7 cellular contexts compared by ENCODE assay signal in the genomic region with DNA sequence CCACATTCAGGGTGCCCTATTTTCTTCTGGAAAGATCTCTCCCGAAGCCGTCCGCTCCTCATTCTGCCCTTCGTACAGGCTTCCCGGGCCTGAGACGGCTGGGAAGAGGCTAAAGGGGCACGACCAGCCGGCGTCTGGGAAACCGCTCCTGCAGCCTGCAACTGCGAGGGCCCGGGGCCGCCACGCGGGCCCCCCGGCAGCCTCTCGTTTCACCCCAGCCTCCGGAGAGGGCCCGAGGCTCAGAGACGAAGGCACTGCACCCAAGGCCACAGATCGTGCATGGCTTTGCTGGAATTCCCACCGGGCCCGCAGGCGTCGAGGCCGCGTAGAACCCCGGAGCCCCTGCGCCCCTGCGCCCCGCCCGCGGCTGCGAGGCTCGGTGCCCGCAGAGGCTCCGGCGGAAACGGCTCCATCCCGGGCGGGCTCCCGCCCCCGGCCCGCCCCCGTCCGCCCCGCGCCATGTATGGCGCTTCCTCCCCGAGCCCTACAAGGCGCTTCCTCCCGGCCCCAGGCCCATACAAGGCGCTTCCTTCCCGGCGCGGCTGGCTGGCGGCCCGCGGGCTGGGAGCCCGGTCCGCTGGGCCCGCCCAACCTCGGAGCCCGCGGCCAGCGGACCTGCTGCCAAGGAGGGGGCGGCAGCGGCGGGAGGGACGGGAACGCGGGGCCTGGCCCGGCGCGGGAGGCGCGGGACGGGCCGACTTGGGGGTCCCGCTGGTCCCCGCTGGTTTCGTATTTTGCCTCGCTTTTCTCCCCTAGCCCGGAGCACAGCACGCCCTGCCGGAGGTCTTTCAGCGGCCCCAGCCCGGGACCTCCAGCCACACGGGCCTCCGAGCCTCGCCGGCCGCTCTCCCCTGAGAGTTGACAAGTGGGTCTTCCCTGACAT. TPM values are rescaled to one million over a fixed set of nuclear protein-coding genes. Genes with fewer than 3 reads are reported as not detected.
DNase-seq lines count a peak whose midpoint lies in the region; ATAC-seq, FAIRE-seq and TF ChIP-seq lines count a peak whose summit lies in the region.

No MANE protein-coding gene starts in this region.

- peak; percentile 35 for TF ChIP-seq POLR2A in GM18505 (IDR thresholded peaks at IDR 0.05; ENCODE audit: borderline replicate concordance, extremely low read depth, insufficient read depth, insufficient read length)

- H3K36me3 ChIP-seq in small intestine (ENCODE audit: control insufficient read depth in 2 of 2, insufficient read depth in 2 of 2, low read length in 2 of 2) = no peaks in the 10 kb centered on the region

- WGBS in small intestine, 3 donors = 1 to 4% (median 4%) methylated on average over 63 to 93 of the region's 93 CpGs

- ATAC-seq in GM18505 (IDR thresholded peaks at IDR 0.05; ENCODE audit: unreplicated experiment) (peak; percentile 99), HG02884 (IDR thresholded peaks at IDR 0.05; ENCODE audit: unreplicated experiment) (peak; percentile 93)

- no peaks in the 10 kb centered on the region for H3K9me3 ChIP-seq in small intestine (ENCODE audit: control insufficient read depth, low read depth)

- peak overlapping the region; percentile 46 to 54 for H3K4me3 ChIP-seq in small intestine (ENCODE audit: low read depth in 1 of 2, low read length in 2 of 2)

- no peak for TF ChIP-seq CTCF in VCaP (conservative IDR thresholded peaks at IDR 0.05)

- peak overlapping the region; percentile 86 for H3K27ac ChIP-seq in VCaP
- peak overlapping the region; percentile 5 to 23 for H3K27ac ChIP-seq in small intestine (ENCODE audit: low read depth in 1 of 2, low read length in 1 of 2)

- peaks cover 0 to 4% of the 10 kb centered on the region in 2 donors for H3K4me1 ChIP-seq in small intestine (ENCODE audit: control insufficient read depth in 2 of 2, insufficient read depth in 1 of 2, low read depth in 1 of 2, low read length in 1 of 2)

- peaks cover 0 to 9% of the 10 kb centered on the region in 2 donors for H3K27me3 ChIP-seq in small intestine (ENCODE audit: control insufficient read depth in 2 of 2, insufficient read depth in 2 of 2, low read length in 2 of 2)

- in situ Hi-C loops in T47D (cut with HindIII; ENCODE audit: low pct_unique_long_range_greater_than_20kb, low sequenced_read_pairs) = no loop called here

- no peak for FAIRE-seq in small intestine (lab: Jason Lieb, UNC)

- DNase-seq in NCI-H187 treated with DMSO at 0.1 percent for 48 hours (lab: John Stamatoyannopoulos, UW) = peak; percentile 25
- DNase-seq in T47D (ENCODE audit: low read depth in 1 of 2, low spot score in 1 of 2) = peak; percentile 75 to 95
- peak; percentile 83 for DNase-seq in iPS-NIHi7 (ENCODE audit: extremely low spot score)
- peak; percentile 75 for DNase-seq in small intestine

RNA-seq across cellular contexts. Expression of a gene that starts 26.6 kb away (rescaled TPM):
- polyA plus RNA-seq in small intestine = 100 to 1,000 TPM in 1 of 3 donors, 1 to 10 TPM in 2; 3.4 to 137 (median 4.1) TPM

RNA-seq across cellular contexts. Expression of a gene that starts 51.1 kb away (rescaled TPM):
- 10 to 100 TPM; 40.7 to 56.2 (median 50.0) TPM for polyA plus RNA-seq in small intestine

RNA-seq across cellular contexts. Expression of a gene that starts 53.1 kb away (rescaled TPM):
- 1 to 10 TPM; 2.2 to 6.0 (median 2.7) TPM for polyA plus RNA-seq in small intestine

Comparison
In these comparisons a context has a peak if more than half of its experiments do, and no peak if none do; other contexts are left out.
1. Peak in every context shown above with its lines: DNase-seq, ATAC-seq, H3K4me3 ChIP-seq and H3K27ac ChIP-seq.
2. DNase-seq: peak in every context shown above with its lines; median percentile 85 in T47D; 83 in iPS-NIHi7; 75 in small intestine; 25 in NCI-H187 treated with DMSO at 0.1 percent for 48 hours.